19 cellular contexts compared by ENCODE assay signal in genomic region chr13:40351537-40352384, GRCh38.
A peak's percentile ranks its signal among the peaks of the same experiment; 100 is the strongest.
DNase-seq lines count a peak whose midpoint lies in the region; ATAC-seq and TF ChIP-seq lines count a peak whose summit lies in the region.
"Had no signal": no experiment of that assay in that cellular context is flagged by ENCODE, and none has a peak within 500 bp of the region (broad histone marks: within the 10 kb centered on the region; RNA-seq: fewer than 3 reads in every experiment).

No MANE protein-coding gene starts in this region.

- H3K27me3 ChIP-seq in heart left ventricle, result no peaks in the 10 kb centered on the region
- H3K27me3 ChIP-seq in prostate gland (replicated peaks; ENCODE audit: insufficient read depth), result no peaks in the 10 kb centered on the region
- H3K27me3 ChIP-seq in transverse colon, result no peaks in the 10 kb centered on the region
- H3K27me3 ChIP-seq: vagina had no signal

- no peaks in the 10 kb centered on the region for H3K27me3 Mint-ChIP-seq in stimulated activated memory B cell treated with anti-CD40 and anti-IgM and Interleukin-4, amounts not matched to agents 10 μg/mL and 1 μg/mL and 100 μg/mL, for 72 hours
- H3K27me3 Mint-ChIP-seq in activated T-helper 17 cell treated with anti-CD3 and anti-CD28 coated beads, Interleukin-2, amount 50 U/mL, for 72 hours, result no peaks in the 10 kb centered on the region
- H3K27me3 Mint-ChIP-seq: central memory CD8-positive, alpha-beta T cell; memory B cell had no signal

- H3K36me3 ChIP-seq in heart left ventricle (no peaks in the 10 kb centered on the region), prostate gland (no peaks in the 10 kb centered on the region), transverse colon (no peaks in the 10 kb centered on the region)
- H3K36me3 ChIP-seq: vagina had no signal

- peak in 1 of 4 donors; percentile 6 for ATAC-seq in heart left ventricle
- no peak for ATAC-seq in stimulated activated memory B cell treated with anti-CD40 and anti-IgM and Interleukin-4, amounts not matched to agents 10 μg/mL and 1 μg/mL and 100 μg/mL, for 72 hours
- no peak for ATAC-seq in activated T-helper 17 cell treated with anti-CD3 and anti-CD28 coated beads, Interleukin-2, amount 50 U/mL, for 72 hours (replicated peaks)
- ATAC-seq: A549; activated naive CD4-positive, alpha-beta T cell treated with anti-CD3 and anti-CD28 coated beads, Interleukin-2, amount 50 U/mL, for 72 hours; PC-3 had no signal

- H3K27ac Mint-ChIP-seq in stimulated activated memory B cell treated with anti-CD40 and anti-IgM and Interleukin-4, amounts not matched to agents 10 μg/mL and 1 μg/mL and 100 μg/mL, for 72 hours, result no peak overlapping the region
- H3K27ac Mint-ChIP-seq in activated T-helper 17 cell treated with anti-CD3 and anti-CD28 coated beads, Interleukin-2, amount 50 U/mL, for 72 hours, result no peak overlapping the region
- H3K27ac Mint-ChIP-seq: activated naive CD4-positive, alpha-beta T cell treated with anti-CD3 and anti-CD28 coated beads, Interleukin-2, amount 50 U/mL, for 72 hours; memory B cell had no signal

- H3K9me3 Mint-ChIP-seq in stimulated activated memory B cell treated with anti-CD40 and anti-IgM and Interleukin-4, amounts not matched to agents 10 μg/mL and 1 μg/mL and 100 μg/mL, for 72 hours, result no peaks in the 10 kb centered on the region
- H3K9me3 Mint-ChIP-seq in activated T-helper 17 cell treated with anti-CD3 and anti-CD28 coated beads, Interleukin-2, amount 50 U/mL, for 72 hours, result no peaks in the 10 kb centered on the region
- H3K9me3 Mint-ChIP-seq: activated naive CD4-positive, alpha-beta T cell treated with anti-CD3 and anti-CD28 coated beads, Interleukin-2, amount 50 U/mL, for 72 hours; central memory CD8-positive, alpha-beta T cell; memory B cell had no signal

- intact Hi-C loops in heart left ventricle (cut with DNase I), result no loop called here
- intact Hi-C loops in cardiac septum (cut with DNase I), result no loop called here
- intact Hi-C loops in prostate gland (cut with DNase I), result no loop called here
- intact Hi-C loops in transverse colon (cut with DNase I; ENCODE audit: low total_unique reads), result no loop called here

- TF ChIP-seq CTCF in heart left ventricle (IDR thresholded peaks at IDR 0.05), result no peak
- TF ChIP-seq CTCF in prostate gland (IDR thresholded peaks at IDR 0.05), result no peak
- TF ChIP-seq CTCF in transverse colon (IDR thresholded peaks at IDR 0.05), result no peak

- H3K9me3 ChIP-seq in heart left ventricle (no peaks in the 10 kb centered on the region), prostate gland (no peaks in the 10 kb centered on the region), transverse colon (no peaks in the 10 kb centered on the region)
- H3K9me3 ChIP-seq: A549, vagina had no signal

- no peaks in the 10 kb centered on the region for H3K36me3 Mint-ChIP-seq in stimulated activated memory B cell treated with anti-CD40 and anti-IgM and Interleukin-4, amounts not matched to agents 10 μg/mL and 1 μg/mL and 100 μg/mL, for 72 hours
- H3K36me3 Mint-ChIP-seq in activated T-helper 17 cell treated with anti-CD3 and anti-CD28 coated beads, Interleukin-2, amount 50 U/mL, for 72 hours (ENCODE audit: low read depth), result no peaks in the 10 kb centered on the region
- H3K36me3 Mint-ChIP-seq: activated naive CD4-positive, alpha-beta T cell treated with anti-CD3 and anti-CD28 coated beads, Interleukin-2, amount 50 U/mL, for 72 hours; memory B cell had no signal

- TF ChIP-seq POLR2A in heart left ventricle (IDR thresholded peaks at IDR 0.05) (no peak), prostate gland (IDR thresholded peaks at IDR 0.05) (no peak), transverse colon (IDR thresholded peaks at IDR 0.05) (no peak)

- H3K4me3 ChIP-seq in heart left ventricle (no peak overlapping the region), prostate gland (no peak overlapping the region), transverse colon (no peak overlapping the region)
- H3K4me3 ChIP-seq: A549, skin epidermis, vagina had no signal

- in situ Hi-C loops in transverse colon (cut with MboI; ENCODE audit: low pct_ligation_motif_present in 1 of 4, low pct_unique_long_range_greater_than_20kb in 1 of 4, low sequenced_read_pairs in 3 of 4) (no loop called here), G401 (cut with HindIII; ENCODE audit: low sequenced_read_pairs) (no loop called here)

- WGBS in heart left ventricle, 4 donors, result 73 to 79% (median 76%) methylated on average over 9 of the region's 9 CpGs
- WGBS in prostate gland, result 71% methylated on average over 9 of the region's 9 CpGs
- 87 to 93% methylated on average over 4 to 9 of the region's 9 CpGs for WGBS in transverse colon (ENCODE audit: low coverage in 1 of 2), 2 donors

- DNase-seq in heart left ventricle (no peak), cardiac septum (ENCODE audit: low spot score) (no peak), left kidney (ENCODE audit: low read depth, low spot score) (peak; percentile 35), prostate gland (ENCODE audit: low spot score) (no peak), transverse colon (no peak), G401 (ENCODE audit: low spot score) (no peak)
- DNase-seq: activated CD4-positive, alpha-beta T cell treated with anti-CD3 and anti-CD28 coated beads for 4 hours; activated T-cell treated with anti-CD3 and anti-CD28 coated beads, Interleukin-2, amount 50 U/mL, for 1 hour; NCI-H526 treated with DMSO at 0.1 percent for 48 hours; PC-3; T1000 had no signal

- H3K4me1 ChIP-seq in heart left ventricle (peaks cover 0 to 18% (median 13%) of the 10 kb centered on the region in 12 donors), prostate gland (replicated peaks) (no peaks in the 10 kb centered on the region), transverse colon (peaks cover 0 to 5% (median 0%) of the 10 kb centered on the region in 4 donors)
- H3K4me1 ChIP-seq: A549 had no signal

- no peaks in the 10 kb centered on the region for H3K4me1 Mint-ChIP-seq in stimulated activated memory B cell treated with anti-CD40 and anti-IgM and Interleukin-4, amounts not matched to agents 10 μg/mL and 1 μg/mL and 100 μg/mL, for 72 hours
- H3K4me1 Mint-ChIP-seq in activated T-helper 17 cell treated with anti-CD3 and anti-CD28 coated beads, Interleukin-2, amount 50 U/mL, for 72 hours, result no peaks in the 10 kb centered on the region

- H3K4me3 Mint-ChIP-seq in stimulated activated memory B cell treated with anti-CD40 and anti-IgM and Interleukin-4, amounts not matched to agents 10 μg/mL and 1 μg/mL and 100 μg/mL, for 72 hours, result no peak overlapping the region
- H3K4me3 Mint-ChIP-seq in activated T-helper 17 cell treated with anti-CD3 and anti-CD28 coated beads, Interleukin-2, amount 50 U/mL, for 72 hours, result no peak overlapping the region
- H3K4me3 Mint-ChIP-seq: central memory CD8-positive, alpha-beta T cell; memory B cell had no signal

- H3K27ac ChIP-seq in heart left ventricle (peak overlapping the region in 8 of 12 donors; percentile 2 to 66 (median 42)), prostate gland (peak overlapping the region; percentile 9 to 41), transverse colon (peak overlapping the region in 3 of 4 donors; percentile 16 to 46 (median 17))
- H3K27ac ChIP-seq: A549, vagina had no signal

- no peak for TF ChIP-seq EP300 in transverse colon (IDR thresholded peaks at IDR 0.05; ENCODE audit: low read depth)
